ENCODE assay signal across 23 cellular contexts in the genomic region with DNA sequence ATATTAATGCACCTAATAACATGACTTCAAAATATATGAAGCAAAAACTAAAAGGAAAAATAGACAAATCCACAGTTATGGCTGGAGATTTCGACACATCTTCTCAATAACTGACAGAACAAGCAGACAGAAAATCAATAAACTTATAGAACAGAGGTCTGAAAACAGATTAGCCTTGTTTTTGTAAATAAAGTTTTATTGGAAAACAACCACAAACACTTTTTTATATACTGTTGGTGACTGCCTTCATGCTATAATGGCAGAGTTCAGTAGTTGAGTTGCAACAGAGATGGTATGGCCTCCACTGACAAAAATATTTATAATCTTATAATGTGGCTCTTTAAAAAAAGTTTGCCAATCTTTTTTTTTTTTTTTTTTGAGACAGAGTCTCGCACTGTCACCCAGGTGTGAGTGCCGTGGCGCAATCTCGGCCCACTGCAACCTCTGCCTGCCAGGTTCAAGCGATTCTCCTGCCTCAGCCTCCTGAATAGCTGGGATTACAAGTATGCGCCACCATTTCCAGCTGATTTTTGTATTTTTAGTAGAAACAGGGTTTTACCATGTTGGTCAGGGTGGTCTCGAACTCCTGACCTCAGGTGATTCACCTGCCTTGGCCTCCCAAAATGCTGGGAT. TPM values are rescaled to one million over a fixed set of nuclear protein-coding genes. Genes with fewer than 3 reads are reported as not detected.
DNase-seq lines count a peak whose midpoint lies in the region; ATAC-seq, FAIRE-seq and TF ChIP-seq lines count a peak whose summit lies in the region.
"Had no signal": no experiment of that assay in that cellular context is flagged by ENCODE, and none has a peak within 500 bp of the region (broad histone marks: within the 10 kb centered on the region; RNA-seq: fewer than 3 reads in every experiment).

No MANE protein-coding gene starts in this region.

- no peaks in the 10 kb centered on the region for H3K27me3 ChIP-seq in GM12878 (replicated peaks in 1 of 2; ENCODE audit: control insufficient read depth in 2 of 2, insufficient read depth in 2 of 2, low read length in 1 of 2)
- H3K27me3 ChIP-seq in K562 (ENCODE audit: control insufficient read depth in 2 of 2, insufficient read depth in 2 of 2, low read length in 2 of 2): no peaks in the 10 kb centered on the region
- H3K27me3 ChIP-seq: BE2C, BLaER1 had no signal

- H3K4me2 ChIP-seq in GM12878 (ENCODE audit: control insufficient read depth, insufficient read depth): no peak overlapping the region
- H3K4me2 ChIP-seq in K562 (ENCODE audit: insufficient read depth, low read length): no peak overlapping the region
- H3K4me2 ChIP-seq: BLaER1 had no signal

- H3K4me3 Mint-ChIP-seq in activated CD8-positive, alpha-beta memory T cell treated with anti-CD3 and anti-CD28 coated beads, Interleukin-2, amount 10 ng/mL, durations not matched to agents 7 days and 5 days: no peak overlapping the region
- H3K4me3 Mint-ChIP-seq in activated naive CD8-positive, alpha-beta T cell treated with anti-CD3 and anti-CD28 coated beads for 36 hours: no peak overlapping the region
- H3K4me3 Mint-ChIP-seq: CD14-positive monocyte; CD4-positive, alpha-beta memory T cell; CD4-positive, CD25-positive, alpha-beta regulatory T cell; CD8-positive, alpha-beta memory T cell had no signal

- no peaks in the 10 kb centered on the region for H3K9me1 ChIP-seq in K562 (ENCODE audit: control insufficient read depth, insufficient read depth, low read length)

- TF ChIP-seq RAD21 in GM12878 (IDR thresholded peaks at IDR 0.05; ENCODE audit: insufficient read depth, low read depth, low read length) (no peak), K562 (CRISPR knock-in tag; conservative IDR thresholded peaks at IDR 0.05 in 1 of 2, IDR thresholded peaks at IDR 0.05 in 1 of 2) (no peak)

- RAD21 ChIA-PET in GM12878 (lab: Charles Lee; ENCODE audit: unreplicated experiment): no interaction called here

- TF ChIP-seq EP300 in GM12878 (IDR thresholded peaks at IDR 0.05; ENCODE audit: borderline replicate concordance in 1 of 2, control insufficient read depth in 1 of 2, low read depth in 2 of 2, low read length in 2 of 2) (no peak), K562 (IDR thresholded peaks at IDR 0.05; ENCODE audit: low read length) (no peak)

- 61% methylated on average over 8 of the region's 8 CpGs for WGBS in GM12878 (ENCODE audit: insufficient coverage, insufficient replicate concordance, low lambda C conversion rate, missing lambda C conversion rate)
- 69% methylated on average over 4 of the region's 8 CpGs for WGBS in K562 (ENCODE audit: insufficient coverage, low coverage, missing lambda C conversion rate)

- no peaks in the 10 kb centered on the region for H3K36me3 Mint-ChIP-seq in activated CD8-positive, alpha-beta memory T cell treated with anti-CD3 and anti-CD28 coated beads, Interleukin-2, amount 10 ng/mL, durations not matched to agents 7 days and 5 days
- H3K36me3 Mint-ChIP-seq in activated naive CD8-positive, alpha-beta T cell treated with anti-CD3 and anti-CD28 coated beads for 36 hours: no peaks in the 10 kb centered on the region
- H3K36me3 Mint-ChIP-seq: CD14-positive monocyte had no signal

- H3K79me2 ChIP-seq in GM12878 (ENCODE audit: control insufficient read depth, insufficient read depth, low read length) (no peaks in the 10 kb centered on the region), K562 (ENCODE audit: control insufficient read depth, insufficient read depth, low read length) (no peaks in the 10 kb centered on the region)

- H3K4me1 ChIP-seq in GM12878 (ENCODE audit: control insufficient read depth, insufficient read depth, low read length): no peaks in the 10 kb centered on the region
- H3K4me1 ChIP-seq in K562 (replicated peaks in 1 of 2; ENCODE audit: control insufficient read depth in 2 of 2, insufficient read depth in 2 of 2, low read length in 2 of 2): peaks cover 36 to 37% of the 10 kb centered on the region in 2 experiments
- H3K4me1 ChIP-seq: BLaER1 had no signal

- H3K36me3 ChIP-seq in GM12878 (ENCODE audit: control insufficient read depth in 2 of 2, insufficient read depth in 2 of 2, low read length in 1 of 2): no peaks in the 10 kb centered on the region
- no peaks in the 10 kb centered on the region for H3K36me3 ChIP-seq in K562 (ENCODE audit: control insufficient read depth, insufficient read depth, low read length)
- H3K36me3 ChIP-seq: BE2C, BLaER1 had no signal

- H3K27me3 Mint-ChIP-seq in activated CD8-positive, alpha-beta memory T cell treated with anti-CD3 and anti-CD28 coated beads, Interleukin-2, amount 10 ng/mL, durations not matched to agents 7 days and 5 days: peaks cover 30% of the 10 kb centered on the region
- H3K27me3 Mint-ChIP-seq in activated naive CD8-positive, alpha-beta T cell treated with anti-CD3 and anti-CD28 coated beads for 36 hours: peaks cover 21% of the 10 kb centered on the region

- no peak for TF ChIP-seq CTCF in GM12878 (IDR thresholded peaks at IDR 0.05 in 2 of 3, conservative IDR thresholded peaks at IDR 0.05 in 1 of 3; ENCODE audit: control insufficient read depth in 2 of 3, extremely low read depth in 1 of 3, insufficient read depth in 1 of 3, low read depth in 3 of 3, low read length in 3 of 3)
- TF ChIP-seq CTCF in K562 (IDR thresholded peaks at IDR 0.05 in 2 of 3, conservative IDR thresholded peaks at IDR 0.05 in 1 of 3; ENCODE audit: insufficient read depth in 2 of 3, low read depth in 1 of 3, low read length in 3 of 3): no peak

- no peak overlapping the region for H3K27ac Mint-ChIP-seq in activated CD8-positive, alpha-beta memory T cell treated with anti-CD3 and anti-CD28 coated beads, Interleukin-2, amount 10 ng/mL, durations not matched to agents 7 days and 5 days
- no peak overlapping the region for H3K27ac Mint-ChIP-seq in activated naive CD8-positive, alpha-beta T cell treated with anti-CD3 and anti-CD28 coated beads for 36 hours
- H3K27ac Mint-ChIP-seq: CD14-positive monocyte; CD4-positive, alpha-beta memory T cell; CD4-positive, CD25-positive, alpha-beta regulatory T cell; CD8-positive, alpha-beta memory T cell had no signal

- intact Hi-C loops in GM12878 (cut with micrococcal nuclease; ENCODE audit: unreplicated experiment): no loop called here
- intact Hi-C loops in K562 (cut with micrococcal nuclease): loop anchor here (5.0 kb wide), 2 partner anchors 43 to 58 kb away; no protein-coding TSS in a partner anchor

- TF ChIP-seq POLR2A in GM12878 (IDR thresholded peaks at IDR 0.05; ENCODE audit: low read depth, low read length) (no peak), K562 (conservative IDR thresholded peaks at IDR 0.05) (no peak)

- H3K9ac ChIP-seq in GM12878 (ENCODE audit: control insufficient read depth, insufficient read depth, low read length) (no peak overlapping the region), K562 (ENCODE audit: insufficient read depth in 1 of 2, low read depth in 2 of 2, low read length in 2 of 2) (no peak overlapping the region)
- H3K9ac ChIP-seq: BLaER1 had no signal

- FAIRE-seq in GM12878 (lab: Jason Lieb, UNC) (no peak), K562 (lab: Jason Lieb, UNC) (no peak)
- FAIRE-seq: GM12891, GM19239 had no signal

- no peak overlapping the region for H3K27ac ChIP-seq in GM12878 (ENCODE audit: control insufficient read depth, insufficient read depth)
- no peak overlapping the region for H3K27ac ChIP-seq in K562 (ENCODE audit: extremely low read depth, low read depth, low read length)
- H3K27ac ChIP-seq: BLaER1 had no signal

- H3K9me3 Mint-ChIP-seq in activated CD8-positive, alpha-beta memory T cell treated with anti-CD3 and anti-CD28 coated beads, Interleukin-2, amount 10 ng/mL, durations not matched to agents 7 days and 5 days (ENCODE audit: low read depth): peaks cover 6% of the 10 kb centered on the region
- H3K9me3 Mint-ChIP-seq in activated naive CD8-positive, alpha-beta T cell treated with anti-CD3 and anti-CD28 coated beads for 36 hours: peaks cover 9% of the 10 kb centered on the region

- POLR2A ChIA-PET in GM12878 (lab: Charles Lee) (no interaction called here), K562 (lab: Yijun Ruan, JAX) (no interaction called here)

- no TSS peak for BruUV-seq in GM12878 (replicated peaks; lab: Mats Ljungman, UMichigan)
- no TSS peak for BruUV-seq in K562 (replicated peaks; lab: Mats Ljungman, UMichigan)

- H3K9me3 ChIP-seq in GM12878 (replicated peaks; ENCODE audit: control insufficient read depth, insufficient read depth, low read length): no peaks in the 10 kb centered on the region; the same call in 2 of the 3 replicates
- H3K9me3 ChIP-seq in K562 (replicated peaks; ENCODE audit: control insufficient read depth, insufficient read depth, low read depth, low read length): no peaks in the 10 kb centered on the region
- H3K9me3 ChIP-seq: BE2C had no signal

- peak; percentile 9 for DNase-seq in activated CD8-positive, alpha-beta memory T cell treated with anti-CD3 and anti-CD28 coated beads, Interleukin-2, amount 10 ng/mL, durations not matched to agents 7 days and 5 days
- no peak for DNase-seq in activated CD8-positive, alpha-beta memory T cell treated with anti-CD3 and anti-CD28 coated beads, Interleukin-2, amount 50 U/mL, for 48 hours
- DNase-seq in GM12878 (ENCODE audit: low read depth, low spot score): no peak
- no peak for DNase-seq in K562 (ENCODE audit: extremely low read depth in 1 of 4, low spot score in 3 of 4)
- no peak for DNase-seq in activated naive CD8-positive, alpha-beta T cell treated with anti-CD3 and anti-CD28 coated beads for 36 hours
- no peak for DNase-seq in EL
- DNase-seq: 8988T; ACHN; BE2C; C1 segment of cervical spinal cord; CD4-positive, alpha-beta memory T cell; CD4-positive, CD25-positive, alpha-beta regulatory T cell; CD8-positive, alpha-beta memory T cell; DMS 273 treated with DMSO at 0.1 percent for 48 hours; DMS153; DMS53; DMS79; DND-41; GF-D8 had no signal

- H3K4me3 ChIP-seq in GM12878 (no peak overlapping the region), K562 (no peak overlapping the region)
- H3K4me3 ChIP-seq: BLaER1 had no signal

- SMC1A ChIA-PET in GM12878 (lab: Charles Lee; ENCODE audit: uncharacterized antibody, unreplicated experiment): no interaction called here

- ATAC-seq in activated CD8-positive, alpha-beta memory T cell treated with anti-CD3 and anti-CD28 coated beads, Interleukin-2, amount 10 ng/mL, durations not matched to agents 7 days and 5 days: no peak
- ATAC-seq in GM12878 (no peak), K562 (no peak)

- no peaks in the 10 kb centered on the region for H3K4me1 Mint-ChIP-seq in activated CD8-positive, alpha-beta memory T cell treated with anti-CD3 and anti-CD28 coated beads, Interleukin-2, amount 10 ng/mL, durations not matched to agents 7 days and 5 days
- peaks cover 2% of the 10 kb centered on the region for H3K4me1 Mint-ChIP-seq in activated naive CD8-positive, alpha-beta T cell treated with anti-CD3 and anti-CD28 coated beads for 36 hours
- H3K4me1 Mint-ChIP-seq: CD4-positive, alpha-beta memory T cell; CD4-positive, CD25-positive, alpha-beta regulatory T cell; CD8-positive, alpha-beta memory T cell had no signal

- in situ Hi-C loops in GM12878 (cut with MboI) (no loop called here), K562 (cut with MboI) (no loop called here)

- H2AFZ ChIP-seq in GM12878 (ENCODE audit: control insufficient read depth, low read depth, low read length): no peak overlapping the region
- H2AFZ ChIP-seq in K562 (ENCODE audit: low read depth, low read length): no peak overlapping the region

- CTCF ChIA-PET in activated CD8-positive, alpha-beta memory T cell treated with anti-CD3 and anti-CD28 coated beads, Interleukin-2, amount 10 ng/mL, durations not matched to agents 7 days and 5 days (lab: Charles Lee): no interaction called here
- CTCF ChIA-PET in GM12878 (lab: Yijun Ruan, JAX): no interaction called here
- CTCF ChIA-PET in K562 (lab: Yijun Ruan, JAX; ENCODE audit: low intra/inter-chr PET ratio): no interaction called here

- no peaks in the 10 kb centered on the region for H4K20me1 ChIP-seq in GM12878 (ENCODE audit: control insufficient read depth, insufficient read depth)
- H4K20me1 ChIP-seq in K562 (replicated peaks; ENCODE audit: control insufficient read depth, insufficient read depth, low read length): no peaks in the 10 kb centered on the region
- H4K20me1 ChIP-seq: BLaER1 had no signal

RNA-seq across cellular contexts. Expression of a gene that starts 52.2 kb away (rescaled TPM):
- under 1 TPM in 1 of 2 experiments, not detected in 1; 0.28 TPM for total RNA-seq in activated CD8-positive, alpha-beta memory T cell treated with anti-CD3 and anti-CD28 coated beads, Interleukin-2, amount 10 ng/mL, durations not matched to agents 7 days and 5 days
- total RNA-seq in GM12878 (2013; cell fraction: nucleolus; rRNA removed): not detected in 2 replicates
- not detected in 2 replicates for total RNA-seq in GM12878 (2014; rRNA removed)
- total RNA-seq in GM12878 (2014; rRNA removed; fragmentation: Illumina TruSeq; extraction: Trizol): not detected in 2 replicates
- 0.13 and 0.56 TPM in 2 replicates for total RNA-seq in GM12878 (2021)
- polyA plus RNA-seq in GM12878 (2011; ENCODE audit: low read depth): not detected
- not detected in 2 replicates for polyA plus RNA-seq in GM12878 (2011; rRNA removed)
- polyA plus RNA-seq in GM12878 (2011; cell fraction: cytosol; rRNA removed): not detected in 2 replicates
- polyA plus RNA-seq in GM12878 (2011; cell fraction: nucleus; rRNA removed): not detected in 2 replicates
- 0.06 TPM in 1 of 2 replicates, not detected in the other for polyA plus RNA-seq in GM12878 (2012)
- not detected in 2 replicates for polyA plus RNA-seq in GM12878 (2014; fragmentation: Illumina TruSeq; extraction: Trizol)
- polyA plus RNA-seq in GM12878 (2014; fragmentation: Nextera tagmentation; extraction: Ambion mirVana): not detected
- polyA plus RNA-seq in GM12878 (2014; rRNA removed): not detected in 2 replicates
- polyA plus RNA-seq in GM12878 (2016; fragmentation: Nextera tagmentation; extraction: Ambion mirVana): not detected
- not detected in 2 replicates for polyA minus RNA-seq in GM12878 (2011; rRNA and poly(A)+ RNA removed)
- polyA minus RNA-seq in GM12878 (2011; cell fraction: cytosol; rRNA and poly(A)+ RNA removed): 0.67 and 1.8 TPM in 2 replicates
- polyA minus RNA-seq in GM12878 (2011; cell fraction: nucleus; rRNA and poly(A)+ RNA removed): 0.29 TPM in 1 of 2 replicates, not detected in the other
- 49.8 and 107 TPM in 2 replicates for total RNA-seq in K562 (2011; cell fraction: chromatin; rRNA removed; ENCODE audit: low replicate concordance)
- total RNA-seq in K562 (2011; cell fraction: nucleolus; rRNA removed): 84.0 and 88.4 TPM in 2 replicates
- 50.5 and 57.9 TPM in 2 replicates for total RNA-seq in K562 (2011; cell fraction: nucleoplasm; rRNA removed)
- 86.9 and 125 TPM in 2 replicates for total RNA-seq in K562 (2014; rRNA removed)
- total RNA-seq in K562 (2014; rRNA removed; fragmentation: Illumina TruSeq; extraction: Trizol): 32.6 and 32.8 TPM in 2 replicates
- 50.8 and 55.3 TPM in 2 replicates for total RNA-seq in K562 (2015; rRNA removed; fragmentation: Illumina TruSeq; extraction: Trizol)
- total RNA-seq in K562 (2021): 215 and 218 TPM in 2 replicates
- 28.9 and 29.6 TPM in 2 replicates for polyA plus RNA-seq in K562 (2011; rRNA removed)
- 29.6 and 67.6 TPM in 2 replicates for polyA plus RNA-seq in K562 (2011; cell fraction: cytosol; rRNA removed)
- polyA plus RNA-seq in K562 (2011; cell fraction: nucleus; rRNA removed): 108 and 210 TPM in 2 replicates
- 126 and 159 TPM in 2 replicates for polyA plus RNA-seq in K562 (2012)
- 74.6 and 129 TPM in 2 replicates for polyA plus RNA-seq in K562 (2014; fragmentation: Illumina TruSeq; extraction: Trizol)
- polyA plus RNA-seq in K562 (2014; fragmentation: Nextera tagmentation; extraction: Ambion mirVana): 10 to 100 TPM in 1 of 2 experiments, 1 to 10 TPM in 1; 8.5 to 11.6 TPM
- polyA plus RNA-seq in K562 (2014; rRNA removed): 113 and 118 TPM in 2 replicates
- 12.2 and 21.4 TPM in 2 replicates for polyA minus RNA-seq in K562 (2011; rRNA and poly(A)+ RNA removed)
- polyA minus RNA-seq in K562 (2011; cell fraction: cytosol; rRNA and poly(A)+ RNA removed): 57.2 and 76.2 TPM in 2 replicates
- polyA minus RNA-seq in K562 (2011; cell fraction: nucleus; rRNA and poly(A)+ RNA removed): 42.5 and 50.0 TPM in 2 replicates
- total RNA-seq in activated naive CD8-positive, alpha-beta T cell treated with anti-CD3 and anti-CD28 coated beads for 36 hours: under 1 TPM in 1 of 2 experiments, not detected in 1; 0.24 TPM
- total RNA-seq: CD4-positive, alpha-beta memory T cell; CD8-positive, alpha-beta memory T cell had no signal
- polyA plus RNA-seq: CD4-positive, alpha-beta memory T cell; CD4-positive, CD25-positive, alpha-beta regulatory T cell; CD8-positive, alpha-beta memory T cell had no signal

Comparison
In these comparisons a context has a peak if more than half of its experiments do, and no peak if none do; other contexts are left out.
1. RNA of a gene that starts 52.2 kb away (total RNA-seq): 32.6 to 218 TPM in K562; 0.28 TPM in activated CD8-positive, alpha-beta memory T cell treated with anti-CD3 and anti-CD28 coated beads, Interleukin-2, amount 10 ng/mL, durations not matched to agents 7 days and 5 days, 0.24 TPM in activated naive CD8-positive, alpha-beta T cell treated with anti-CD3 and anti-CD28 coated beads for 36 hours and 0.13 to 0.56 TPM in GM12878; every median in the first group is over 10 times any median in the second.